Comparison of ENCODE assay signal across 8 cellular contexts in genomic region chr12:107091989-107092641, GRCh38. TPM values are rescaled to one million over a fixed set of nuclear protein-coding genes. Genes with fewer than 3 reads are reported as not detected.
DNase-seq lines count a peak whose midpoint lies in the region; FAIRE-seq and TF ChIP-seq lines count a peak whose summit lies in the region.

No MANE protein-coding gene starts in this region.

- FAIRE-seq in GM12892 (lab: Jason Lieb, UNC), result peak; percentile 36
- no peak for FAIRE-seq in urothelium cell line (lab: Jason Lieb, UNC)

- H3K4me1 ChIP-seq in mononuclear cell (ENCODE audit: insufficient read depth, low read length), result peaks cover 32% of the 10 kb centered on the region

- no peaks in the 10 kb centered on the region for H3K27me3 ChIP-seq in mononuclear cell (ENCODE audit: insufficient read depth, low read length)

- peak; percentile 77 for TF ChIP-seq CTCF in epithelial cell of proximal tubule (conservative IDR thresholded peaks at IDR 0.05; ENCODE audit: low read depth, low read length)

- no peak for TF ChIP-seq POLR2A in GM12892 (IDR thresholded peaks at IDR 0.05; ENCODE audit: low read depth, low read length)

- DNase-seq in Ammon's horn (ENCODE audit: low spot score), result peak; percentile 67
- no peak for DNase-seq in GM12892 (ENCODE audit: insufficient read length)
- peak; percentile 47 to 72 for DNase-seq in NCI-H2081 (lab: John Stamatoyannopoulos, UW)
- peak; percentile 7 for DNase-seq in T-helper 22 cell (ENCODE audit: low read depth)
- DNase-seq in epithelial cell of proximal tubule (ENCODE audit: low read depth), result peak; percentile 89
- peak; percentile 62 for DNase-seq in urothelium cell line (ENCODE audit: low spot score)
- no peak for DNase-seq in 8988T

- H3K9me3 ChIP-seq in mononuclear cell (ENCODE audit: low read depth, low read length), result no peaks in the 10 kb centered on the region

- H3K4me3 ChIP-seq in epithelial cell of proximal tubule (ENCODE audit: low read depth, low read length) (peak overlapping the region; percentile 94), mononuclear cell (ENCODE audit: low read length) (peak overlapping the region; percentile 51)

RNA-seq across cellular contexts. Expression of gene CRY1, which starts 1.2 kb away (rescaled TPM):
- polyA plus RNA-seq in GM12892 (2012; ENCODE audit: missing spikeins), result 3.5 TPM
- total RNA-seq in epithelial cell of proximal tubule (26.8 and 31.0 TPM in 2 replicates), mononuclear cell (68.6 TPM)

Comparison
In these comparisons a context has a peak if more than half of its experiments do, and no peak if none do; other contexts are left out.
1. DNase-seq: peak in Ammon's horn (single experiment), NCI-H2081 (2 of 2), T-helper 22 cell (single experiment), epithelial cell of proximal tubule (single experiment) and urothelium cell line (single experiment); none in GM12892 (single experiment) and 8988T (single experiment).